ENCODE assay signal across 12 cellular contexts in genomic region chr10:81978238-81978637, GRCh38.
DNase-seq lines count a peak whose midpoint lies in the region; ATAC-seq and TF ChIP-seq lines count a peak whose summit lies in the region.
"Had no signal": no experiment of that assay in that cellular context is flagged by ENCODE, and none has a peak within 500 bp of the region (broad histone marks: within the 10 kb centered on the region; RNA-seq: fewer than 3 reads in every experiment).

No MANE protein-coding gene starts in this region.

- H4K5ac ChIP-seq in mesendoderm (ENCODE audit: low read length), result no peak overlapping the region

- no peak overlapping the region for H3K56ac ChIP-seq in mesendoderm (ENCODE audit: low read length)

- no peak overlapping the region for H2BK5ac ChIP-seq in mesendoderm (ENCODE audit: low read length)

- no peaks in the 10 kb centered on the region for H3K79me1 ChIP-seq in mesendoderm (ENCODE audit: low read length)

- no peak overlapping the region for H2BK15ac ChIP-seq in mesendoderm (replicated peaks; ENCODE audit: low read depth)

- no peak overlapping the region for H2AK5ac ChIP-seq in mesendoderm (ENCODE audit: low read length)

- H2BK120ac ChIP-seq in mesendoderm (ENCODE audit: low read depth, low read length), result no peak overlapping the region

- in situ Hi-C loops in T47D (cut with HindIII; ENCODE audit: low pct_unique_long_range_greater_than_20kb, low sequenced_read_pairs), result no loop called here

- H3K36me3 ChIP-seq in HEK293 (ENCODE audit: control insufficient read depth in 2 of 2, insufficient read depth in 1 of 2, low read length in 2 of 2) (no peaks in the 10 kb centered on the region), NT2/D1 (ENCODE audit: insufficient read depth, insufficient read length, low read length) (no peaks in the 10 kb centered on the region), mesendoderm (ENCODE audit: control insufficient read depth, insufficient read depth, low read length) (no peaks in the 10 kb centered on the region)

- H3K23ac ChIP-seq in mesendoderm (ENCODE audit: low read length), result no peak overlapping the region

- POLR2A ChIA-PET in HEK293 (lab: Yijun Ruan, JAX), result no interaction called here

- WGBS in mesendoderm (ENCODE audit: extremely low coverage, insufficient coverage, low lambda C conversion rate), result no CpG with 5 or more reads among the region's 2 CpGs

- H3K27me3 ChIP-seq in NT2/D1 (ENCODE audit: insufficient read depth, insufficient read length), result no peaks in the 10 kb centered on the region
- H3K27me3 ChIP-seq in mesendoderm (ENCODE audit: insufficient read depth, low read length, poor library complexity), result no peaks in the 10 kb centered on the region

- TF ChIP-seq CTCF in HEK293 (tag by site-specific recombination; IDR thresholded peaks at IDR 0.05), result no peak

- no peak overlapping the region for H3K27ac ChIP-seq in HEK293 (ENCODE audit: extremely low read depth, low read depth, low read length)
- no peak overlapping the region for H3K27ac ChIP-seq in mesendoderm (ENCODE audit: low read depth, low read length)

- no peak overlapping the region for H3K4ac ChIP-seq in mesendoderm (ENCODE audit: low read depth, low read length)

- H3K4me3 ChIP-seq in HEK293 (ENCODE audit: low read depth, low read length) (no peak overlapping the region), NT2/D1 (ENCODE audit: insufficient read length, low read depth) (no peak overlapping the region), mesendoderm (ENCODE audit: low read length) (no peak overlapping the region)

- no peak overlapping the region for H3K4me2 ChIP-seq in mesendoderm (ENCODE audit: low read length)

- ATAC-seq in GM18502 (IDR thresholded peaks at IDR 0.05; ENCODE audit: poor library complexity, unreplicated experiment), result no peak

- no peak overlapping the region for H3K9ac ChIP-seq in NT2/D1 (ENCODE audit: insufficient read length, low read depth)
- H3K9ac ChIP-seq in mesendoderm (ENCODE audit: low read length), result no peak overlapping the region

- H3K4me1 ChIP-seq in HEK293 (ENCODE audit: control insufficient read depth, insufficient read depth, low read length), result no peaks in the 10 kb centered on the region; the same call in 1 of the 2 replicates
- H3K4me1 ChIP-seq in NT2/D1 (ENCODE audit: insufficient read depth, insufficient read length), result no peaks in the 10 kb centered on the region
- H3K4me1 ChIP-seq in mesendoderm (ENCODE audit: control insufficient read depth, low read depth, low read length), result no peaks in the 10 kb centered on the region
- H3K4me1 ChIP-seq: Caco-2 had no signal

- no peaks in the 10 kb centered on the region for H3K79me2 ChIP-seq in mesendoderm (ENCODE audit: control insufficient read depth, insufficient read depth, low read length)

- H3K9me3 ChIP-seq in HEK293 (ENCODE audit: control insufficient read depth, insufficient read depth, low read depth, low read length) (no peaks in the 10 kb centered on the region), NT2/D1 (ENCODE audit: insufficient read depth, low read length) (no peaks in the 10 kb centered on the region)
- H3K9me3 ChIP-seq: Caco-2 had no signal

- CTCF ChIA-PET in HEK293 (lab: Yijun Ruan, JAX), result no interaction called here

- DNase-seq in NT2/D1 (ENCODE audit: low read depth, low spot score) (peak; percentile 25), T47D (ENCODE audit: low read depth in 1 of 2, low spot score in 1 of 2) (peak; percentile 30 to 82), mesendoderm (peak; percentile 70), inferior parietal cortex (ENCODE audit: extremely low spot score) (no peak), COLO668 (lab: John Stamatoyannopoulos, UW; ENCODE audit: unreplicated experiment) (no peak)
- DNase-seq: activated naive CD8-positive, alpha-beta T cell treated with anti-CD3 and anti-CD28 coated beads for 36 hours; glutamatergic neuron; NCI-H1436; NCI-H774 had no signal

- no peak overlapping the region for H3K18ac ChIP-seq in mesendoderm (ENCODE audit: low read length)

- H4K8ac ChIP-seq in mesendoderm (ENCODE audit: low read depth, low read length), result no peak overlapping the region

TF ChIP-seq in HEK293, 187 proteins besides CTCF, POLR2A, EP300 and RAD21:
- peak; percentile 90 for TF ChIP-seq REST (tag by site-specific recombination; IDR thresholded peaks at IDR 0.05)
- no peak for TF ChIP-seq KLF8 (tag by site-specific recombination; IDR thresholded peaks at IDR 0.05)
- no peak for TF ChIP-seq ZNF132 (tag by site-specific recombination; IDR thresholded peaks at IDR 0.05; ENCODE audit: borderline replicate concordance)
TF ChIP-seq in HEK293: peak in this region for 1.

Comparison
In these comparisons a context has a peak if more than half of its experiments do, and no peak if none do; other contexts are left out.
1. DNase-seq: peak in NT2/D1 (single experiment), T47D (2 of 2) and mesendoderm (single experiment); none in inferior parietal cortex (single experiment) and COLO668 (single experiment).